Comparison of ENCODE assay signal across 19 cellular contexts in the genomic region with DNA sequence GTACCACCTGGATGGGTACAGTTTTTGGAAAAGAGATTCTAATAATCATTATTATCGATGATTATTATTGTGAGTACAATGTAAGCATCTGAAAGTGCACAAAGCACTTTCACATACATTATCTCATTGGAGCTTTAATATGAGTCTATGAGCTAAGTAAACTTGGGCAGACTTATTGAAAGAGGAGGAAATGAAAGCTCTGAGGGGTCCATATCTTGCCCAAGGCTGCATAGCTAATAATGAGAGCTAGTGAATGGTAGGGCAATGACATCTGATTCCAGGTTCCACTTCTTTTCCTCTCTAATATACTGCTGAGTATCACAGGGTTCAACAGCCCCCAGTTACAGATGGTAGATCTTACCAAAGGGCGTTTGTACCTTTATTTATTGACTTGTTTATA. TPM values are rescaled to one million over a fixed set of nuclear protein-coding genes. Genes with fewer than 3 reads are reported as not detected.
DNase-seq lines count a peak whose midpoint lies in the region; ATAC-seq and TF ChIP-seq lines count a peak whose summit lies in the region.
"Had no signal": no experiment of that assay in that cellular context is flagged by ENCODE, and none has a peak within 500 bp of the region (broad histone marks: within the 10 kb centered on the region; RNA-seq: fewer than 3 reads in every experiment).

No MANE protein-coding gene starts in this region.

- no peaks in the 10 kb centered on the region for H3K36me3 Mint-ChIP-seq in activated B cell treated with CpG ODN at 0.5 μM for 24 hours (ENCODE audit: low read depth)
- H3K36me3 Mint-ChIP-seq: CD4-positive, alpha-beta memory T cell had no signal

- POLR2A ChIA-PET in activated B cell treated with CpG ODN at 0.5 μM for 24 hours (lab: Charles Lee) = interaction anchor here (0.7 kb wide), 1 partner anchor 10 kb away, joined by 5 read pairs; no protein-coding TSS in a partner anchor

- peaks cover 2% of the 10 kb centered on the region for H3K9me3 Mint-ChIP-seq in activated B cell treated with CpG ODN at 0.5 μM for 24 hours

- intact Hi-C loops in activated B cell treated with CpG ODN at 0.5 μM for 24 hours (cut with micrococcal nuclease) = loop anchor here (1.0 kb wide), 1 partner anchor 195 kb away; no protein-coding TSS in a partner anchor

- CTCF ChIA-PET in activated B cell treated with CpG ODN at 0.5 μM for 24 hours (lab: Charles Lee) = no interaction called here

- ATAC-seq in GM18511 (IDR thresholded peaks at IDR 0.05; ENCODE audit: unreplicated experiment) (peak; percentile 47), GM19351 (IDR thresholded peaks at IDR 0.05; ENCODE audit: unreplicated experiment) (peak; percentile 35), activated B cell treated with CpG ODN at 0.5 μM for 24 hours (ENCODE audit: low read depth) (peak; percentile 21), GM19452 (IDR thresholded peaks at IDR 0.05; ENCODE audit: unreplicated experiment) (no peak)

- no peak overlapping the region for H3K27ac Mint-ChIP-seq in activated B cell treated with CpG ODN at 0.5 μM for 24 hours
- H3K27ac Mint-ChIP-seq: CD4-positive, alpha-beta memory T cell had no signal

- no peaks in the 10 kb centered on the region for H3K27me3 Mint-ChIP-seq in activated B cell treated with CpG ODN at 0.5 μM for 24 hours
- H3K27me3 Mint-ChIP-seq: CD4-positive, alpha-beta memory T cell had no signal

- TF ChIP-seq CTCF in activated B cell treated with CpG ODN at 0.5 μM for 24 hours (IDR thresholded peaks at IDR 0.05) = no peak

- peaks cover 8% of the 10 kb centered on the region for H3K4me1 Mint-ChIP-seq in activated B cell treated with CpG ODN at 0.5 μM for 24 hours

- no peak overlapping the region for H3K4me3 Mint-ChIP-seq in activated B cell treated with CpG ODN at 0.5 μM for 24 hours
- H3K4me3 Mint-ChIP-seq: CD4-positive, alpha-beta memory T cell had no signal

- DNase-seq in MV-4-11 (lab: John Stamatoyannopoulos, UW) (peak; percentile 10), activated B cell treated with CpG ODN at 0.5 μM for 24 hours (no peak), activated gamma-delta T cell treated with Interleukin-2 at 50 U/mL for 16 hours (no peak)
- DNase-seq in activated CD4-positive, alpha-beta T cell treated with anti-CD3 and anti-CD28 coated beads for 48 hours = no peak
- no peak for DNase-seq in activated CD8-positive, alpha-beta memory T cell treated with anti-CD3 and anti-CD28 coated beads, Interleukin-2, amount 50 U/mL, for 4 hours
- DNase-seq: ACHN; CD4-positive, alpha-beta memory T cell; DMS79; IMR-90; Kasumi-1; NCI-H1694; NCI-H446; NCI-H774; SIG-M5 had no signal

RNA-seq across cellular contexts. Expression of gene TIMD4, which starts 26.1 kb away (rescaled TPM):
- total RNA-seq in activated B cell treated with CpG ODN at 0.5 μM for 24 hours = not detected in 2 replicates
- total RNA-seq: H4, IMR-90, RPMI7951 had no signal
